In genomic region chr18:75283758-75284157, GRCh38 we compare ENCODE assay signal across 3 cellular contexts.
A peak's percentile ranks its signal among the peaks of the same experiment; 100 is the strongest.
TF ChIP-seq lines count a peak whose summit lies in the region.

No MANE protein-coding gene starts in this region.

TF ChIP-seq in HEK293, 187 proteins besides CTCF, POLR2A, EP300 and RAD21:
- peak; percentile 49; the same call in 1 of the 2 replicates for TF ChIP-seq ATF2 (tag by site-specific recombination; IDR thresholded peaks at IDR 0.05; ENCODE audit: low read depth)
- TF ChIP-seq ZNF121 (tag by site-specific recombination; IDR thresholded peaks at IDR 0.05), result no peak

TF ChIP-seq in K562, 482 proteins besides CTCF, POLR2A, EP300 and RAD21:
- no peak for TF ChIP-seq ZNF518B (CRISPR knock-in tag; IDR thresholded peaks at IDR 0.05)
- TF ChIP-seq PML (IDR thresholded peaks at IDR 0.05; ENCODE audit: low read length), result no peak
- TF ChIP-seq ATF3 (IDR thresholded peaks at IDR 0.05), result peak; percentile 28
- no peak for TF ChIP-seq ATF3 (CRISPR knock-in tag; conservative IDR thresholded peaks at IDR 0.05)
- no peak for TF ChIP-seq NR0B1 (IDR thresholded peaks at IDR 0.05; ENCODE audit: partially characterized antibody)
- no peak for TF ChIP-seq HOXB6 (CRISPR knock-in tag; IDR thresholded peaks at IDR 0.05; ENCODE audit: borderline replicate concordance)
- TF ChIP-seq ZNF431 (CRISPR knock-in tag; IDR thresholded peaks at IDR 0.05), result no peak
- no peak for TF ChIP-seq GABPB1 (CRISPR knock-in tag; IDR thresholded peaks at IDR 0.05)
- TF ChIP-seq TFAM (CRISPR knock-in tag; conservative IDR thresholded peaks at IDR 0.05), result no peak

TF ChIP-seq in endothelial cell of umbilical vein, 7 proteins besides CTCF, POLR2A, EP300 and RAD21 (continued from another document):
- TF ChIP-seq FOS (IDR thresholded peaks at IDR 0.05; ENCODE audit: borderline replicate concordance, insufficient read depth, low read length), result no peak
- no peak for TF ChIP-seq MAX (IDR thresholded peaks at IDR 0.05; ENCODE audit: insufficient read depth, insufficient read length)
- TF ChIP-seq EZH2 (IDR thresholded peaks at IDR 0.05; ENCODE audit: borderline replicate concordance, low read depth, low read length, severe bottlenecking), result no peak
